Comparison of ENCODE assay signal across 9 cellular contexts in genomic region chr18:63253428-63254372, GRCh38.
DNase-seq lines count a peak whose midpoint lies in the region; ATAC-seq and TF ChIP-seq lines count a peak whose summit lies in the region.
"Had no signal": no experiment of that assay in that cellular context is flagged by ENCODE, and none has a peak within 500 bp of the region (broad histone marks: within the 10 kb centered on the region; RNA-seq: fewer than 3 reads in every experiment).

No MANE protein-coding gene starts in this region.

- in situ Hi-C loops in GM23248 (cut with MboI) = no loop called here
- in situ Hi-C loops in GM13976 (cut with MboI; ENCODE audit: low sequenced_read_pairs, unreplicated experiment) = no loop called here

- H3K27ac ChIP-seq in GM23248 (no peak overlapping the region), fibroblast of lung (ENCODE audit: insufficient read depth, low read length) (peak overlapping the region; percentile 11), skin epidermis (peak overlapping the region in 11 of 21 experiments; percentile 11 to 63 (median 31))

- H3K4me3 Mint-ChIP-seq in T-helper 17 cell = peak overlapping the region; percentile 74

- DNase-seq in GM23248 (peak; percentile 48), T-helper 17 cell (no peak), fibroblast of lung (ENCODE audit: low read depth in 2 of 2) (peak; percentile 64 to 79), GM13976 (ENCODE audit: low spot score) (no peak)
- DNase-seq in stimulated activated CD4-positive, alpha-beta T cell treated with anti-CD3 and anti-CD28 coated beads, Interleukin-2, amount 100 ng/mL, for 24 hours = no peak
- DNase-seq: effector CD8-positive, alpha-beta T cell had no signal

- 78 to 81% methylated on average over 10 of the region's 10 CpGs for WGBS in GM23248 (ENCODE audit: low coverage in 1 of 2, low lambda C conversion rate in 2 of 2, missing lambda C conversion rate in 2 of 2), 2 experiments

- peak overlapping the region; percentile 61 for H3K4me2 ChIP-seq in GM23248 (ENCODE audit: unreplicated experiment)
- peak overlapping the region; percentile 79 for H3K4me2 ChIP-seq in fibroblast of lung (ENCODE audit: extremely low read depth, insufficient read depth, low read length)

- peaks cover 51% of the 10 kb centered on the region for H3K4me1 Mint-ChIP-seq in T-helper 17 cell

- H3K4me3 ChIP-seq in GM23248 (no peak overlapping the region), fibroblast of lung (replicated peaks in 1 of 4; ENCODE audit: control extremely low read depth in 1 of 4, insufficient read depth in 1 of 4, low read depth in 3 of 4, low read length in 4 of 4) (peak overlapping the region; percentile 5 to 39 (median 20)), skin epidermis (no peak overlapping the region)

- H3K4me1 ChIP-seq in GM23248 (ENCODE audit: insufficient read depth) = peaks cover 12% of the 10 kb centered on the region
- peaks cover 6% of the 10 kb centered on the region for H3K4me1 ChIP-seq in fibroblast of lung (ENCODE audit: control insufficient read depth, extremely low read depth, insufficient read depth, low read length)

- H3K27me3 ChIP-seq in GM23248 (replicated peaks; ENCODE audit: insufficient read depth) (no peaks in the 10 kb centered on the region), fibroblast of lung (ENCODE audit: control insufficient read depth, insufficient read depth, low read length) (no peaks in the 10 kb centered on the region)

- H3K36me3 Mint-ChIP-seq in T-helper 17 cell (ENCODE audit: low read depth) = peaks cover 9% of the 10 kb centered on the region

- H3K9me2 ChIP-seq in GM23248 (ENCODE audit: insufficient read depth) = no peaks in the 10 kb centered on the region

- TF ChIP-seq CTCF in fibroblast of lung (conservative IDR thresholded peaks at IDR 0.05 in 1 of 2, IDR thresholded peaks at IDR 0.05 in 1 of 2; ENCODE audit: low read depth in 1 of 2, low read length in 2 of 2) = no peak
- TF ChIP-seq CTCF in GM13976 (IDR thresholded peaks at IDR 0.05; ENCODE audit: borderline replicate concordance, control extremely low read depth, extremely low read depth, insufficient read depth, missing control alignments) = no peak

- H3K36me3 ChIP-seq in GM23248 (ENCODE audit: low read depth) (no peaks in the 10 kb centered on the region), fibroblast of lung (ENCODE audit: control insufficient read depth, insufficient read depth, low read length) (no peaks in the 10 kb centered on the region)

- H3K9me3 ChIP-seq in GM23248 (ENCODE audit: low read depth) = no peaks in the 10 kb centered on the region
- H3K9me3 ChIP-seq in T-helper 17 cell (ENCODE audit: control insufficient read depth, low read length, poor library complexity, severe bottlenecking) = no peaks in the 10 kb centered on the region
- H3K9me3 ChIP-seq in fibroblast of lung (ENCODE audit: control insufficient read depth, insufficient read depth, low read depth, low read length) = no peaks in the 10 kb centered on the region

- H3K79me2 ChIP-seq in GM23248 (ENCODE audit: insufficient read depth) (no peaks in the 10 kb centered on the region), fibroblast of lung (ENCODE audit: control insufficient read depth, insufficient read depth, low read length) (no peaks in the 10 kb centered on the region)

- no peak overlapping the region for H3K9ac ChIP-seq in GM23248
- H3K9ac ChIP-seq in fibroblast of lung (ENCODE audit: insufficient read depth, low read length) = no peak overlapping the region

- ATAC-seq in T-helper 17 cell (peak; percentile 71), GM18907 (IDR thresholded peaks at IDR 0.05; ENCODE audit: unreplicated experiment) (no peak), HG03196 (IDR thresholded peaks at IDR 0.05; ENCODE audit: unreplicated experiment) (no peak)

- H4K20me1 ChIP-seq in GM23248 (ENCODE audit: insufficient read depth) (no peaks in the 10 kb centered on the region), fibroblast of lung (ENCODE audit: control insufficient read depth, extremely low read depth, insufficient read depth, low read length) (no peaks in the 10 kb centered on the region)

- peak overlapping the region; percentile 83 for H3K27ac Mint-ChIP-seq in T-helper 17 cell

- H2AFZ ChIP-seq in GM23248 = 0 out of 2 replicates have a peak overlapping the region, but pooled peaks have one; percentile 41
- peak overlapping the region; percentile 20 for H2AFZ ChIP-seq in fibroblast of lung (ENCODE audit: low read length)

- no peaks in the 10 kb centered on the region for H3K27me3 Mint-ChIP-seq in T-helper 17 cell

- peaks cover 7% of the 10 kb centered on the region for H3F3A ChIP-seq in GM23248 (ENCODE audit: insufficient read depth)

Comparison
In these comparisons a context has a peak if more than half of its experiments do, and no peak if none do; other contexts are left out.
1. DNase-seq: peak in GM23248 (single experiment) and fibroblast of lung (2 of 2); none in T-helper 17 cell (0 of 3), stimulated activated CD4-positive, alpha-beta T cell treated with anti-CD3 and anti-CD28 coated beads, Interleukin-2, amount 100 ng/mL, for 24 hours (0 of 2) and GM13976 (single experiment).
2. H3K4me3 ChIP-seq: peak in fibroblast of lung (4 of 4); none in GM23248 (single experiment) and skin epidermis (0 of 7).